In genomic region chr1:17920881-17921635, GRCh38 we compare ENCODE assay signal across 21 cellular contexts.
"Had no signal": no experiment of that assay in that cellular context is flagged by ENCODE, and none has a peak within 500 bp of the region (broad histone marks: within the 10 kb centered on the region; RNA-seq: fewer than 3 reads in every experiment).

No MANE protein-coding gene starts in this region.

- H3K27ac ChIP-seq: epithelial cell of prostate, esophagus squamous epithelium, gastroesophageal sphincter, neutrophil, right atrium auricular region, sigmoid colon, skin epidermis, tibial artery, upper lobe of left lung, uterus had no signal

- ATAC-seq: gastroesophageal sphincter; left colon; left ventricle myocardium superior; naive thymus-derived CD4-positive, alpha-beta T cell; stimulated activated naive CD8-positive, alpha-beta T cell treated with anti-CD3 and anti-CD28 coated beads, Interleukin-15, Interleukin-2, amounts not matched to agents 100 U/mL and 50 U/mL, for 24 hours had no signal

- H3K27me3 ChIP-seq: upper lobe of left lung, uterus had no signal

- H3K36me3 Mint-ChIP-seq: immature natural killer cell; naive thymus-derived CD4-positive, alpha-beta T cell had no signal

- H3K36me3 ChIP-seq: esophagus squamous epithelium, gastroesophageal sphincter, neutrophil, right atrium auricular region, sigmoid colon, tibial artery, upper lobe of left lung, uterus had no signal

- H3K27ac Mint-ChIP-seq: immature natural killer cell; naive thymus-derived CD4-positive, alpha-beta T cell had no signal

- H3K4me3 Mint-ChIP-seq: immature natural killer cell; naive thymus-derived CD4-positive, alpha-beta T cell had no signal

- DNase-seq: effector memory CD4-positive, alpha-beta T cell; esophagus squamous epithelium; foreskin fibroblast; glutamatergic neuron; immature natural killer cell; left colon; left ventricle myocardium superior; mesenchymal stem cell; naive thymus-derived CD4-positive, alpha-beta T cell; sigmoid colon; stimulated activated CD4-positive, alpha-beta T cell treated with anti-CD3 and anti-CD28 coated beads, Interleukin-2, amount 100 ng/mL, for 48 hours; stimulated activated naive CD8-positive, alpha-beta T cell treated with anti-CD3 and anti-CD28 coated beads, Interleukin-15, Interleukin-2, amounts not matched to agents 100 U/mL and 50 U/mL, for 24 hours; upper lobe of left lung; uterus had no signal

- H3K9me3 ChIP-seq: esophagus squamous epithelium, gastroesophageal sphincter, neutrophil, right atrium auricular region, sigmoid colon, tibial artery, upper lobe of left lung, uterus had no signal

- H3K4me1 ChIP-seq: esophagus squamous epithelium, tibial artery, upper lobe of left lung, uterus had no signal

- H3K4me1 Mint-ChIP-seq: immature natural killer cell had no signal

- H3K4me3 ChIP-seq: esophagus squamous epithelium, gastroesophageal sphincter, lung, right atrium auricular region, sigmoid colon, skin epidermis, tibial artery, upper lobe of left lung, uterus had no signal
